Comparison of ENCODE assay signal across 16 cellular contexts in the genomic region with DNA sequence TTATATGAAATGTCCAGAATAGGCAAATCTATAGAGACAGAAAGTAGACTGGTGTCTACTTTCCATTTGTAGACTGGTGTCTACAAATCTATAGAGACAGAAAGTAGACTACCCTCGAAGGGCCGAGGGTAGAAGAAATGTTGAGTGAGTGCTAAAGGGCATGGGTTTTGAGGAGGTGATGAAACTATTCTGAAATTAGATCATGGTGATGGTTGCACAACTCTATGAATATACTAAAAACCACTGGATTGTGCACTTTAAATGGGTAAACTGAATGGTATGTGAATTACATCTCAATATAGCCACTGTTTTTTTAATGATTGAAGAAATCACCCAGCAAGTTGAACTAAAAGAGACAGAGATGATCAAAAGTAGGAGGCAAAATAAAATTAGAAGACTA. TPM values are rescaled to one million over a fixed set of nuclear protein-coding genes. Genes with fewer than 3 reads are reported as not detected.
DNase-seq lines count a peak whose midpoint lies in the region; ATAC-seq, FAIRE-seq and TF ChIP-seq lines count a peak whose summit lies in the region.
"Had no signal": no experiment of that assay in that cellular context is flagged by ENCODE, and none has a peak within 500 bp of the region (broad histone marks: within the 10 kb centered on the region; RNA-seq: fewer than 3 reads in every experiment).

No MANE protein-coding gene starts in this region.

- no peaks in the 10 kb centered on the region for H4K20me1 ChIP-seq in HepG2 (ENCODE audit: insufficient read depth, low read length)

- no peak overlapping the region for H3K4me3 Mint-ChIP-seq in progenitor cell of endocrine pancreas (ENCODE audit: low read depth)
- H3K4me3 Mint-ChIP-seq: central memory CD8-positive, alpha-beta T cell; mesothelial cell of epicardium had no signal

- H3K27me3 ChIP-seq in liver (ENCODE audit: control insufficient read depth in 4 of 4, insufficient read depth in 4 of 4, low read length in 3 of 4) (no peaks in the 10 kb centered on the region), HepG2 (ENCODE audit: control insufficient read depth in 1 of 2, insufficient read depth in 2 of 2, low read length in 2 of 2) (no peaks in the 10 kb centered on the region; a peak in 1 of 5 replicates), upper lobe of right lung (no peaks in the 10 kb centered on the region)
- H3K27me3 ChIP-seq: BLaER1 had no signal

- no peaks in the 10 kb centered on the region for H3K27me3 Mint-ChIP-seq in progenitor cell of endocrine pancreas
- H3K27me3 Mint-ChIP-seq: central memory CD8-positive, alpha-beta T cell had no signal

- no peak overlapping the region for H3K27ac Mint-ChIP-seq in progenitor cell of endocrine pancreas
- H3K27ac Mint-ChIP-seq: mesothelial cell of epicardium had no signal

- POLR2A ChIA-PET in HepG2 (lab: Yijun Ruan, JAX): no interaction called here

- no peaks in the 10 kb centered on the region for H3K79me2 ChIP-seq in HepG2 (ENCODE audit: insufficient read depth, low read length)

- H3K27ac ChIP-seq in liver (ENCODE audit: low read depth in 1 of 2, low read length in 2 of 2) (no peak overlapping the region), HepG2 (ENCODE audit: extremely low read length, insufficient read depth, low read length) (no peak overlapping the region), upper lobe of right lung (no peak overlapping the region)
- H3K27ac ChIP-seq: BLaER1 had no signal

- no peak overlapping the region for H3K4me3 ChIP-seq in liver (ENCODE audit: low read depth in 1 of 3, low read length in 3 of 3)
- no peak overlapping the region for H3K4me3 ChIP-seq in HepG2 (replicated peaks in 1 of 3; ENCODE audit: insufficient read depth in 1 of 3, low read depth in 2 of 3, low read length in 3 of 3)
- H3K4me3 ChIP-seq in upper lobe of right lung: no peak overlapping the region
- H3K4me3 ChIP-seq: BLaER1 had no signal

- DNase-seq in HepG2 (ENCODE audit: low spot score) (no peak), SIG-M5 (lab: John Stamatoyannopoulos, UW) (peak; percentile 39), fibroblast of peridontal ligament (ENCODE audit: extremely low read depth) (peak; percentile 97), upper lobe of right lung (no peak), sciatic nerve (ENCODE audit: low spot score) (no peak), progenitor cell of endocrine pancreas (ENCODE audit: low spot score, unreplicated experiment) (no peak)
- DNase-seq in activated CD4-positive, CD25-positive, alpha-beta regulatory T cell treated with anti-CD3 and anti-CD28 coated beads, Interleukin-2, amount 50 U/mL, for 72 hours: no peak
- DNase-seq: activated T-cell treated with anti-CD3 and anti-CD28 coated beads, Interleukin-2, amount 50 U/mL, for 48 hours; NCI-H2029 treated with DMSO at 0.1 percent for 48 hours had no signal

- TF ChIP-seq RAD21 in liver (IDR thresholded peaks at IDR 0.05) (no peak), HepG2 (CRISPR knock-in tag; IDR thresholded peaks at IDR 0.05) (no peak)

- no peaks in the 10 kb centered on the region for H3K9me3 Mint-ChIP-seq in progenitor cell of endocrine pancreas (ENCODE audit: low read depth)
- H3K9me3 Mint-ChIP-seq: central memory CD8-positive, alpha-beta T cell; mesothelial cell of epicardium had no signal

- in situ Hi-C loops in HepG2 (cut with HindIII; ENCODE audit: extremely low pct_ligation_motif_present, low pct_unique_long_range_greater_than_20kb): no loop called here

- TF ChIP-seq CTCF in liver (IDR thresholded peaks at IDR 0.05; ENCODE audit: low read depth, low read length, missing input control): no peak
- TF ChIP-seq CTCF in HepG2 (CRISPR knock-in tag; IDR thresholded peaks at IDR 0.05): no peak
- TF ChIP-seq CTCF in upper lobe of right lung (IDR thresholded peaks at IDR 0.05): no peak
- no peak for TF ChIP-seq CTCF in progenitor cell of endocrine pancreas (IDR thresholded peaks at IDR 0.05; ENCODE audit: unreplicated experiment)

- H3K9ac ChIP-seq in liver (ENCODE audit: low read depth in 1 of 2, low read length in 2 of 2) (no peak overlapping the region), HepG2 (ENCODE audit: insufficient read depth, low read depth, low read length) (no peak overlapping the region)
- H3K9ac ChIP-seq: BLaER1 had no signal

- peaks cover 18% of the 10 kb centered on the region for H3K36me3 Mint-ChIP-seq in progenitor cell of endocrine pancreas (ENCODE audit: insufficient read depth)

- ATAC-seq in HepG2 (no peak), upper lobe of right lung (peak; percentile 51), sciatic nerve (no peak)
- ATAC-seq: Panc1 had no signal

- no peak for TF ChIP-seq EP300 in HepG2 (IDR thresholded peaks at IDR 0.05; ENCODE audit: low read depth in 2 of 2, low read length in 2 of 2)
- no peak for TF ChIP-seq EP300 in HepG2 (CRISPR knock-in tag; IDR thresholded peaks at IDR 0.05; ENCODE audit: borderline replicate concordance)

- no peaks in the 10 kb centered on the region for H3K4me1 ChIP-seq in liver (ENCODE audit: control insufficient read depth in 4 of 4, insufficient read depth in 4 of 4, low read length in 3 of 4)
- no peaks in the 10 kb centered on the region for H3K4me1 ChIP-seq in HepG2 (ENCODE audit: insufficient read depth, low read length)
- H3K4me1 ChIP-seq in upper lobe of right lung: no peaks in the 10 kb centered on the region

- H3K9me3 ChIP-seq in liver (ENCODE audit: control insufficient read depth in 4 of 4, low read length in 3 of 4) (no peaks in the 10 kb centered on the region), HepG2 (ENCODE audit: low read length) (no peaks in the 10 kb centered on the region), upper lobe of right lung (no peaks in the 10 kb centered on the region)
- H3K9me3 ChIP-seq: BLaER1 had no signal

- FAIRE-seq in HepG2 (lab: Jason Lieb, UNC): no peak
- FAIRE-seq: G401.6, TTC549 had no signal

- H3K36me3 ChIP-seq in liver (ENCODE audit: control insufficient read depth in 4 of 4, insufficient read depth in 3 of 4, low read depth in 1 of 4, low read length in 3 of 4) (peaks cover 2 to 10% (median 6%) of the 10 kb centered on the region in 4 donors), HepG2 (replicated peaks in 1 of 2; ENCODE audit: control insufficient read depth in 1 of 2, insufficient read depth in 2 of 2, low read length in 2 of 2) (peaks cover 3 to 19% of the 10 kb centered on the region in 2 experiments; a peak in 3 of 5 replicates), upper lobe of right lung (peaks cover 45% of the 10 kb centered on the region)

- H2AFZ ChIP-seq in HepG2 (ENCODE audit: low read length): no peak overlapping the region

- H3K4me1 Mint-ChIP-seq in progenitor cell of endocrine pancreas (ENCODE audit: low read depth): no peaks in the 10 kb centered on the region
- H3K4me1 Mint-ChIP-seq: mesothelial cell of epicardium had no signal

- CTCF ChIA-PET in HepG2 (lab: Yijun Ruan, JAX; ENCODE audit: low intra/inter-chr PET ratio, low total read pairs): no interaction called here

- BruUV-seq in HepG2 (replicated peaks; lab: Mats Ljungman, UMichigan): no TSS peak

- 36% methylated on average over 2 of the region's 2 CpGs for WGBS in liver
- WGBS in HepG2 (ENCODE audit: low lambda C conversion rate): 94% methylated on average over 2 of the region's 2 CpGs

- no peak for TF ChIP-seq POLR2A in HepG2 (IDR thresholded peaks at IDR 0.05; ENCODE audit: insufficient read depth in 1 of 2, low read depth in 2 of 2, low read length in 2 of 2)

- no peak overlapping the region for H3K4me2 ChIP-seq in HepG2 (ENCODE audit: low read depth, low read length)
- H3K4me2 ChIP-seq: BLaER1 had no signal

- intact Hi-C loops in HepG2 (cut with micrococcal nuclease; ENCODE audit: unreplicated experiment) (no loop called here), upper lobe of right lung (cut with DNase I) (no loop called here), sciatic nerve (cut with DNase I) (no loop called here)

RNA-seq across cellular contexts. Expression of gene TP53BP1, which starts 27.9 kb away (rescaled TPM):
- 10 to 100 TPM; 11.3 to 12.0 TPM for total RNA-seq in liver
- polyA plus RNA-seq in liver: 1 to 10 TPM; 2.7 to 3.2 TPM
- 17.4 and 26.3 TPM in 2 replicates for total RNA-seq in HepG2 (2016; rRNA removed; fragmentation: Illumina TruSeq; extraction: Trizol)
- total RNA-seq in HepG2 (2016; cell fraction: cytosol; rRNA removed; fragmentation: Illumina TruSeq; extraction: Trizol; ENCODE audit: low read depth): 5.3 and 6.3 TPM in 2 replicates
- total RNA-seq in HepG2 (2016; cell fraction: insoluble cytoplasmic fraction; rRNA removed; fragmentation: Illumina TruSeq; extraction: Trizol): 16.7 and 24.8 TPM in 2 replicates
- 6.0 and 6.4 TPM in 2 replicates for total RNA-seq in HepG2 (2016; cell fraction: membrane; rRNA removed; fragmentation: Illumina TruSeq; extraction: Trizol)
- 22.1 and 25.2 TPM in 2 replicates for total RNA-seq in HepG2 (2016; cell fraction: nucleus; rRNA removed; fragmentation: Illumina TruSeq; extraction: Trizol)
- polyA plus RNA-seq in HepG2 (2011; rRNA removed): 15.9 and 17.1 TPM in 2 replicates
- 7.3 and 7.4 TPM in 2 replicates for polyA plus RNA-seq in HepG2 (2011; cell fraction: cytosol; rRNA removed)
- polyA plus RNA-seq in HepG2 (2011; cell fraction: nucleus; rRNA removed): 34.5 and 38.3 TPM in 2 replicates
- 6.2 and 7.1 TPM in 2 replicates for polyA plus RNA-seq in HepG2 (2012)
- 0.49 and 0.59 TPM in 2 replicates for polyA plus RNA-seq in HepG2 (2016; cell fraction: cytosol; fragmentation: Illumina TruSeq; extraction: Trizol; ENCODE audit: low read depth)
- polyA plus RNA-seq in HepG2 (2016; cell fraction: insoluble cytoplasmic fraction; fragmentation: Illumina TruSeq; extraction: Trizol; ENCODE audit: low read depth): 13.4 and 14.5 TPM in 2 replicates
- 0.92 and 1.1 TPM in 2 replicates for polyA plus RNA-seq in HepG2 (2016; cell fraction: membrane; fragmentation: Illumina TruSeq; extraction: Trizol; ENCODE audit: low read depth)
- 29.6 and 32.3 TPM in 2 replicates for polyA plus RNA-seq in HepG2 (2016; cell fraction: nucleus; fragmentation: Illumina TruSeq; extraction: Trizol; ENCODE audit: insufficient read depth, low read depth)
- polyA minus RNA-seq in HepG2 (2011; rRNA and poly(A)+ RNA removed; ENCODE audit: low replicate concordance): 22.3 and 59.9 TPM in 2 replicates
- polyA minus RNA-seq in HepG2 (2011; cell fraction: cytosol; rRNA and poly(A)+ RNA removed): 10.6 and 14.0 TPM in 2 replicates
- polyA minus RNA-seq in HepG2 (2011; cell fraction: nucleus; rRNA and poly(A)+ RNA removed): 40.2 and 48.4 TPM in 2 replicates
- total RNA-seq in upper lobe of right lung: 27.6 TPM
- 60.6 TPM for total RNA-seq in sciatic nerve
- 121 and 138 TPM in 2 replicates for total RNA-seq in progenitor cell of endocrine pancreas

RNA-seq across cellular contexts. Expression of gene MAP1A, which starts 52.3 kb away (rescaled TPM):
- under 1 TPM; 0.42 to 0.89 TPM for total RNA-seq in liver
- under 1 TPM; 0.11 to 0.15 TPM for polyA plus RNA-seq in liver
- 0.06 and 0.07 TPM in 2 replicates for total RNA-seq in HepG2 (2016; rRNA removed; fragmentation: Illumina TruSeq; extraction: Trizol)
- total RNA-seq in HepG2 (2016; cell fraction: cytosol; rRNA removed; fragmentation: Illumina TruSeq; extraction: Trizol; ENCODE audit: low read depth): not detected in 2 replicates
- 0.03 and 0.04 TPM in 2 replicates for total RNA-seq in HepG2 (2016; cell fraction: insoluble cytoplasmic fraction; rRNA removed; fragmentation: Illumina TruSeq; extraction: Trizol)
- not detected in 2 replicates for total RNA-seq in HepG2 (2016; cell fraction: membrane; rRNA removed; fragmentation: Illumina TruSeq; extraction: Trizol)
- total RNA-seq in HepG2 (2016; cell fraction: nucleus; rRNA removed; fragmentation: Illumina TruSeq; extraction: Trizol): 0.09 and 0.13 TPM in 2 replicates
- polyA plus RNA-seq in HepG2 (2011; rRNA removed): under 0.01 and 0.01 TPM in 2 replicates
- under 0.01 TPM in 2 replicates for polyA plus RNA-seq in HepG2 (2011; cell fraction: cytosol; rRNA removed)
- polyA plus RNA-seq in HepG2 (2011; cell fraction: nucleus; rRNA removed): 0.02 TPM in 1 of 2 replicates, not detected in the other
- polyA plus RNA-seq in HepG2 (2012): 0.01 TPM in 1 of 2 replicates, not detected in the other
- polyA plus RNA-seq in HepG2 (2016; cell fraction: cytosol; fragmentation: Illumina TruSeq; extraction: Trizol; ENCODE audit: low read depth): 0.01 TPM in 2 replicates
- polyA plus RNA-seq in HepG2 (2016; cell fraction: insoluble cytoplasmic fraction; fragmentation: Illumina TruSeq; extraction: Trizol; ENCODE audit: low read depth): 0.03 and 0.05 TPM in 2 replicates
- polyA plus RNA-seq in HepG2 (2016; cell fraction: membrane; fragmentation: Illumina TruSeq; extraction: Trizol; ENCODE audit: low read depth): not detected in 2 replicates
- polyA plus RNA-seq in HepG2 (2016; cell fraction: nucleus; fragmentation: Illumina TruSeq; extraction: Trizol; ENCODE audit: insufficient read depth, low read depth): 0.05 and 0.09 TPM in 2 replicates
- 0.02 and 2.8 TPM in 2 replicates for polyA minus RNA-seq in HepG2 (2011; rRNA and poly(A)+ RNA removed; ENCODE audit: low replicate concordance)
- polyA minus RNA-seq in HepG2 (2011; cell fraction: cytosol; rRNA and poly(A)+ RNA removed): 0.09 TPM in 1 of 2 replicates, not detected in the other
- not detected in 2 replicates for polyA minus RNA-seq in HepG2 (2011; cell fraction: nucleus; rRNA and poly(A)+ RNA removed)
- 2.3 TPM for total RNA-seq in upper lobe of right lung
- total RNA-seq in sciatic nerve: 32.4 TPM
- 4.7 and 5.2 TPM in 2 replicates for total RNA-seq in progenitor cell of endocrine pancreas

Comparison
In these comparisons a context has a peak if more than half of its experiments do, and no peak if none do; other contexts are left out.
1. DNase-seq: peak in SIG-M5 (single experiment) and fibroblast of peridontal ligament (single experiment); none in HepG2 (single experiment), upper lobe of right lung (single experiment), sciatic nerve (single experiment), progenitor cell of endocrine pancreas (single experiment) and activated CD4-positive, CD25-positive, alpha-beta regulatory T cell treated with anti-CD3 and anti-CD28 coated beads, Interleukin-2, amount 50 U/mL, for 72 hours (single experiment).